9 cellular contexts compared by ENCODE assay signal in the genomic region with DNA sequence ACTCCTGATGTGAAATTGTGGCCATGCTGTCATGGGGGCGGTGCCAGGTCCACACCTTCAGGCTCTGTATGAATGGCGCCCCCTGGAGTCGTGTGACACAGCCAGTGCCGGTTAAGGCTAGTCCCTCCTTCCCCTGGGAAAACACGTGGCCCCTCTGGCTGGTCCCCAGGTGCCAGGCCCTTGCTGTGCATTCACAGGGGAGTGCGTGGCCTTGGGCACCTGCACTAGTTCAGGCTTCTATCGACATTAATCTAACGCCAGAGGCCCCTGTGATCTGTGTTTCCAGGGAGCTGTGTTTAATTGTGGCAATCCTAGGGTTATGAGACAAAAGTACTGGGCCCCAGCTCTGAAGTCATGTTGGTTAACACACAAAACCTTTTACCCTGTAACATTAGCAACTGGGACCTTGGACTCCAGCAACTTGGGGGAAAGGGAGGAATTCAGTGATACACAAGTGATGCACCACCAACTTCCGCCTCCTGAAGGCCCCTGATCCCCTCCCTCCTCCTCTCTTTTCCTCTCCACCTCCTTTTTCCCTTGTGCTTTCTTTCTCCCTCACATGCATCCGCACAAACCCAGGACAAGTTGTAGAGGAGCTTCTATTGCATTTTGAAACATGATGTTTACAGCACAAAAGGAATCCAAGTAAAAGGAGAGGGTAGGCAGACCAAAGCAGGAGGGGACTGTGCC.
DNase-seq lines count a peak whose midpoint lies in the region; ATAC-seq lines count a peak whose summit lies in the region.
"Had no signal": no experiment of that assay in that cellular context is flagged by ENCODE, and none has a peak within 500 bp of the region (broad histone marks: within the 10 kb centered on the region; RNA-seq: fewer than 3 reads in every experiment).

No MANE protein-coding gene starts in this region.

- peaks cover 17% of the 10 kb centered on the region for H3K4me1 Mint-ChIP-seq in activated CD4-positive, alpha-beta T cell treated with anti-CD3 and anti-CD28 coated beads, Interleukin-2, amount 10 ng/mL, durations not matched to agents 24 days and 14 days

- no peaks in the 10 kb centered on the region for H3K9me3 Mint-ChIP-seq in activated CD4-positive, alpha-beta T cell treated with anti-CD3 and anti-CD28 coated beads, Interleukin-2, amount 10 ng/mL, durations not matched to agents 24 days and 14 days
- H3K9me3 Mint-ChIP-seq: stimulated activated naive CD8-positive, alpha-beta T cell treated with anti-CD3 and anti-CD28 coated beads, Interleukin-15, Interleukin-2, amounts not matched to agents 100 ng/mL and 50 ng/mL, for 24 hours had no signal

- H3K27ac Mint-ChIP-seq in activated CD4-positive, alpha-beta T cell treated with anti-CD3 and anti-CD28 coated beads, Interleukin-2, amount 10 ng/mL, durations not matched to agents 24 days and 14 days, result no peak overlapping the region
- H3K27ac Mint-ChIP-seq: stimulated activated naive CD8-positive, alpha-beta T cell treated with anti-CD3 and anti-CD28 coated beads, Interleukin-15, Interleukin-2, amounts not matched to agents 100 ng/mL and 50 ng/mL, for 24 hours had no signal

- intact Hi-C loops in activated CD4-positive, alpha-beta T cell treated with anti-CD3 and anti-CD28 coated beads, Interleukin-2, amount 10 ng/mL, durations not matched to agents 24 days and 14 days (cut with micrococcal nuclease), result loop anchor here (2.0 to 5.0 kb wide), 2 partner anchors 132 to 187 kb away; a partner anchor contains a TSS

- ATAC-seq in HG03442 (IDR thresholded peaks at IDR 0.05; ENCODE audit: unreplicated experiment), result peak; percentile 45

- no peak overlapping the region for H3K4me3 Mint-ChIP-seq in activated CD4-positive, alpha-beta T cell treated with anti-CD3 and anti-CD28 coated beads, Interleukin-2, amount 10 ng/mL, durations not matched to agents 24 days and 14 days
- H3K4me3 Mint-ChIP-seq: stimulated activated naive CD8-positive, alpha-beta T cell treated with anti-CD3 and anti-CD28 coated beads, Interleukin-15, Interleukin-2, amounts not matched to agents 100 ng/mL and 50 ng/mL, for 24 hours had no signal

- H3K27me3 Mint-ChIP-seq in activated CD4-positive, alpha-beta T cell treated with anti-CD3 and anti-CD28 coated beads, Interleukin-2, amount 10 ng/mL, durations not matched to agents 24 days and 14 days, result no peaks in the 10 kb centered on the region
- H3K27me3 Mint-ChIP-seq: stimulated activated naive CD8-positive, alpha-beta T cell treated with anti-CD3 and anti-CD28 coated beads, Interleukin-15, Interleukin-2, amounts not matched to agents 100 ng/mL and 50 ng/mL, for 24 hours had no signal

- DNase-seq in NK-92 treated with Interleukin-12 subunit alpha and Interleukin-12 subunit beta, amount 100 ng/mL, for 24 hours (lab: John Stamatoyannopoulos, UW), result peak; percentile 28
- no peak for DNase-seq in NK-92 (lab: John Stamatoyannopoulos, UW; ENCODE audit: unreplicated experiment)
- peak; percentile 82 to 96 for DNase-seq in NCI-H526 (lab: John Stamatoyannopoulos, UW)
- DNase-seq in activated CD4-positive, alpha-beta T cell treated with anti-CD3 and anti-CD28 coated beads, Interleukin-2, amount 10 ng/mL, durations not matched to agents 24 days and 14 days, result peak; percentile 90
- DNase-seq in dermis microvascular lymphatic vessel endothelial cell (ENCODE audit: low read depth in 2 of 2), result peak; percentile 69 to 84
- peak; percentile 80 to 92 for DNase-seq in lung microvascular endothelial cell (ENCODE audit: low read depth in 2 of 2)
- DNase-seq in stimulated activated CD8-positive, alpha-beta memory T cell treated with anti-CD3 and anti-CD28 coated beads, Interleukin-2, amount 100 ng/mL, for 48 hours (ENCODE audit: low read depth in 2 of 2), result peak; percentile 72 to 73

- H3K36me3 Mint-ChIP-seq in activated CD4-positive, alpha-beta T cell treated with anti-CD3 and anti-CD28 coated beads, Interleukin-2, amount 10 ng/mL, durations not matched to agents 24 days and 14 days (ENCODE audit: low read depth), result peaks cover 25% of the 10 kb centered on the region
